ENCODE assay signal across 23 cellular contexts in genomic region chr11:114246321-114247069, GRCh38. TPM values are rescaled to one million over a fixed set of nuclear protein-coding genes. Genes with fewer than 3 reads are reported as not detected.
DNase-seq lines count a peak whose midpoint lies in the region; ATAC-seq and TF ChIP-seq lines count a peak whose summit lies in the region.
"Had no signal": no experiment of that assay in that cellular context is flagged by ENCODE, and none has a peak within 500 bp of the region (broad histone marks: within the 10 kb centered on the region; RNA-seq: fewer than 3 reads in every experiment).

No MANE protein-coding gene starts in this region.

- peak; percentile 57 to 69 (median 65) for ATAC-seq in natural killer cell
- no peak for ATAC-seq in stimulated activated effector memory CD8-positive, alpha-beta T cell treated with anti-CD3 and anti-CD28 coated beads, Interleukin-12 subunit alpha, Interleukin-12 subunit beta, amount 100 ng/mL, for 72 hours
- no peak for ATAC-seq in stimulated activated naive B cell treated with anti-CD40 and anti-IgM and Interleukin-4, amounts not matched to agents 10 μg/mL and 1 μg/mL and 100 μg/mL, for 72 hours (replicated peaks)
- ATAC-seq: Panc1 had no signal

- DNase-seq in HFFc6, result no peak
- DNase-seq in natural killer cell, result no peak
- DNase-seq in stimulated activated effector memory CD8-positive, alpha-beta T cell treated with anti-CD3 and anti-CD28 coated beads, Interleukin-12 subunit alpha, Interleukin-12 subunit beta, amount 100 ng/mL, for 72 hours (ENCODE audit: low spot score in 2 of 2), result no peak
- no peak for DNase-seq in NCI-H524 (lab: John Stamatoyannopoulos, UW)
- no peak for DNase-seq in stimulated activated naive B cell treated with anti-CD40 and anti-IgM and Interleukin-4, amounts not matched to agents 10 μg/mL and 1 μg/mL and 100 μg/mL, for 72 hours
- no peak for DNase-seq in cerebellar cortex (ENCODE audit: low spot score)
- DNase-seq: ACHN, Caco-2, DMS153, GDM1, GM23248, HCEC 1CT, Kasumi-1, MM.1S, NCI-H1092 treated with DMSO at 0.1 percent for 48 hours, NCI-H146, NCI-H2081, NCI-H446 treated with DMSO at 0.1 percent for 48 hours had no signal

- H3K4me3 Mint-ChIP-seq in HFFc6 (no peak overlapping the region), natural killer cell (peak overlapping the region; percentile 56)
- H3K4me3 Mint-ChIP-seq in stimulated activated effector memory CD8-positive, alpha-beta T cell treated with anti-CD3 and anti-CD28 coated beads, Interleukin-12 subunit alpha, Interleukin-12 subunit beta, amount 100 ng/mL, for 72 hours, result no peak overlapping the region
- no peak overlapping the region for H3K4me3 Mint-ChIP-seq in stimulated activated naive B cell treated with anti-CD40 and anti-IgM and Interleukin-4, amounts not matched to agents 10 μg/mL and 1 μg/mL and 100 μg/mL, for 72 hours
- H3K4me3 Mint-ChIP-seq: CD14-positive monocyte, IgD-negative memory B cell had no signal

- peaks cover 27% of the 10 kb centered on the region for H3K27me3 Mint-ChIP-seq in HFFc6 (ENCODE audit: insufficient read depth)
- no peaks in the 10 kb centered on the region for H3K27me3 Mint-ChIP-seq in natural killer cell (ENCODE audit: low read depth in 2 of 2)
- H3K27me3 Mint-ChIP-seq in stimulated activated naive B cell treated with anti-CD40 and anti-IgM and Interleukin-4, amounts not matched to agents 10 μg/mL and 1 μg/mL and 100 μg/mL, for 72 hours, result no peaks in the 10 kb centered on the region

- H3K4me1 Mint-ChIP-seq in HFFc6 (ENCODE audit: low read depth) (no peaks in the 10 kb centered on the region), natural killer cell (peaks cover 34 to 56% of the 10 kb centered on the region in 2 donors)
- H3K4me1 Mint-ChIP-seq in stimulated activated effector memory CD8-positive, alpha-beta T cell treated with anti-CD3 and anti-CD28 coated beads, Interleukin-12 subunit alpha, Interleukin-12 subunit beta, amount 100 ng/mL, for 72 hours, result peaks cover 18% of the 10 kb centered on the region
- H3K4me1 Mint-ChIP-seq in stimulated activated naive B cell treated with anti-CD40 and anti-IgM and Interleukin-4, amounts not matched to agents 10 μg/mL and 1 μg/mL and 100 μg/mL, for 72 hours, result peaks cover 0 to 3% of the 10 kb centered on the region in 2 donors

- H3K9me3 Mint-ChIP-seq in HFFc6 (no peaks in the 10 kb centered on the region), natural killer cell (no peaks in the 10 kb centered on the region)
- no peaks in the 10 kb centered on the region for H3K9me3 Mint-ChIP-seq in stimulated activated effector memory CD8-positive, alpha-beta T cell treated with anti-CD3 and anti-CD28 coated beads, Interleukin-12 subunit alpha, Interleukin-12 subunit beta, amount 100 ng/mL, for 72 hours
- no peaks in the 10 kb centered on the region for H3K9me3 Mint-ChIP-seq in stimulated activated naive B cell treated with anti-CD40 and anti-IgM and Interleukin-4, amounts not matched to agents 10 μg/mL and 1 μg/mL and 100 μg/mL, for 72 hours
- H3K9me3 Mint-ChIP-seq: CD14-positive monocyte had no signal

- 0 out of 2 replicates have a peak overlapping the region, but pooled peaks have one; percentile 1 for H3K27ac ChIP-seq in VCaP
- H3K27ac ChIP-seq: GM23248, SJSA1 had no signal

- H3K36me3 Mint-ChIP-seq in HFFc6 (ENCODE audit: low read depth) (no peaks in the 10 kb centered on the region), natural killer cell (peaks cover 7% of the 10 kb centered on the region)
- H3K36me3 Mint-ChIP-seq in stimulated activated effector memory CD8-positive, alpha-beta T cell treated with anti-CD3 and anti-CD28 coated beads, Interleukin-12 subunit alpha, Interleukin-12 subunit beta, amount 100 ng/mL, for 72 hours, result peaks cover 94% of the 10 kb centered on the region
- H3K36me3 Mint-ChIP-seq in stimulated activated naive B cell treated with anti-CD40 and anti-IgM and Interleukin-4, amounts not matched to agents 10 μg/mL and 1 μg/mL and 100 μg/mL, for 72 hours, result peaks cover 8 to 9% of the 10 kb centered on the region in 2 donors
- H3K36me3 Mint-ChIP-seq: IgD-negative memory B cell had no signal

- H3K27ac Mint-ChIP-seq in HFFc6, result no peak overlapping the region
- H3K27ac Mint-ChIP-seq in natural killer cell, result peak overlapping the region; percentile 79 to 86
- H3K27ac Mint-ChIP-seq in stimulated activated effector memory CD8-positive, alpha-beta T cell treated with anti-CD3 and anti-CD28 coated beads, Interleukin-12 subunit alpha, Interleukin-12 subunit beta, amount 100 ng/mL, for 72 hours, result peak overlapping the region; percentile 12
- H3K27ac Mint-ChIP-seq in stimulated activated naive B cell treated with anti-CD40 and anti-IgM and Interleukin-4, amounts not matched to agents 10 μg/mL and 1 μg/mL and 100 μg/mL, for 72 hours, result no peak overlapping the region
- H3K27ac Mint-ChIP-seq: IgD-negative memory B cell had no signal

- intact Hi-C loops in natural killer cell (cut with micrococcal nuclease), result no loop called here

- TF ChIP-seq CTCF in HFFc6 (IDR thresholded peaks at IDR 0.05) (0 out of 2 replicates have a peak, but pooled peaks have one; percentile 10), VCaP (conservative IDR thresholded peaks at IDR 0.05) (no peak), natural killer cell (IDR thresholded peaks at IDR 0.05) (no peak)

RNA-seq across cellular contexts. Expression of gene NNMT, which starts 49.7 kb away (rescaled TPM):
- total RNA-seq in HFFc6 (2021; fragmentation: NEBNext Ultra II Directional; extraction: Animal tissue kit (Norgen Biotek cat#: 25700)), result 100 to 1,000 TPM; 191 to 264 (median 205) TPM
- 1 to 10 TPM; 1.8 to 2.4 (median 2.0) TPM for total RNA-seq in natural killer cell

Comparison
In these comparisons a context has a peak if more than half of its experiments do, and no peak if none do; other contexts are left out.
1. H3K27ac Mint-ChIP-seq: peak in natural killer cell (2 of 2) and stimulated activated effector memory CD8-positive, alpha-beta T cell treated with anti-CD3 and anti-CD28 coated beads, Interleukin-12 subunit alpha, Interleukin-12 subunit beta, amount 100 ng/mL, for 72 hours (single experiment); none in HFFc6 (single experiment) and stimulated activated naive B cell treated with anti-CD40 and anti-IgM and Interleukin-4, amounts not matched to agents 10 μg/mL and 1 μg/mL and 100 μg/mL, for 72 hours (single experiment).
2. ATAC-seq: peak in natural killer cell (3 of 3); none in stimulated activated effector memory CD8-positive, alpha-beta T cell treated with anti-CD3 and anti-CD28 coated beads, Interleukin-12 subunit alpha, Interleukin-12 subunit beta, amount 100 ng/mL, for 72 hours (single experiment) and stimulated activated naive B cell treated with anti-CD40 and anti-IgM and Interleukin-4, amounts not matched to agents 10 μg/mL and 1 μg/mL and 100 μg/mL, for 72 hours (0 of 2).
3. RNA of gene NNMT, which starts 49.7 kb away (total RNA-seq): 191 to 264 TPM in HFFc6; 1.8 to 2.4 TPM in natural killer cell; every median in the first group is over 10 times any median in the second.